ENCODE assay signal across 26 cellular contexts in genomic region chr4:120561648-120562047, GRCh38.
"Had no signal": no experiment of that assay in that cellular context is flagged by ENCODE, and none has a peak within 500 bp of the region (broad histone marks: within the 10 kb centered on the region; RNA-seq: fewer than 3 reads in every experiment).

No MANE protein-coding gene starts in this region.

- H3K36me3 ChIP-seq: breast epithelium had no signal

- H3K4me2 ChIP-seq: KMS-11 had no signal

- H3K27me3 ChIP-seq: breast epithelium had no signal

- H3K27ac Mint-ChIP-seq: activated CD4-positive, alpha-beta memory T cell treated with anti-CD3 and anti-CD28 coated beads, Interleukin-2, amount 10 ng/mL, durations not matched to agents 7 days and 5 days; activated CD4-positive, alpha-beta T cell treated with anti-CD3 and anti-CD28 coated beads, Interleukin-2, amount 10 ng/mL, durations not matched to agents 7 days and 5 days; activated naive CD4-positive, alpha-beta T cell treated with anti-CD3 and anti-CD28 coated beads, Interleukin-2, amount 10 ng/mL, durations not matched to agents 7 days and 5 days; activated naive CD8-positive, alpha-beta T cell treated with anti-CD3 and anti-CD28 coated beads for 36 hours; activated T-helper 17 cell treated with anti-CD3 and anti-CD28 coated beads, Interleukin-2, amount 50 U/mL, for 72 hours; T-cell had no signal

- H3K4me1 ChIP-seq: breast epithelium had no signal

- H3K27me3 Mint-ChIP-seq: activated CD4-positive, alpha-beta memory T cell treated with anti-CD3 and anti-CD28 coated beads, Interleukin-2, amount 10 ng/mL, durations not matched to agents 7 days and 5 days; activated CD4-positive, alpha-beta T cell treated with anti-CD3 and anti-CD28 coated beads, Interleukin-2, amount 10 ng/mL, durations not matched to agents 7 days and 5 days; activated naive CD4-positive, alpha-beta T cell treated with anti-CD3 and anti-CD28 coated beads, Interleukin-2, amount 10 ng/mL, durations not matched to agents 7 days and 5 days; activated T-helper 17 cell treated with anti-CD3 and anti-CD28 coated beads, Interleukin-2, amount 50 U/mL, for 72 hours had no signal

- H3K4me3 ChIP-seq: breast epithelium, SK-N-MC had no signal

- H3K4me3 Mint-ChIP-seq: activated CD4-positive, alpha-beta memory T cell treated with anti-CD3 and anti-CD28 coated beads, Interleukin-2, amount 10 ng/mL, durations not matched to agents 7 days and 5 days; activated CD4-positive, alpha-beta T cell treated with anti-CD3 and anti-CD28 coated beads, Interleukin-2, amount 10 ng/mL, durations not matched to agents 7 days and 5 days; activated naive CD4-positive, alpha-beta T cell treated with anti-CD3 and anti-CD28 coated beads, Interleukin-2, amount 10 ng/mL, durations not matched to agents 7 days and 5 days; activated naive CD8-positive, alpha-beta T cell treated with anti-CD3 and anti-CD28 coated beads for 36 hours; activated T-helper 17 cell treated with anti-CD3 and anti-CD28 coated beads, Interleukin-2, amount 50 U/mL, for 72 hours; T-cell had no signal

- H3K9ac ChIP-seq: KMS-11 had no signal

- ATAC-seq: activated T-helper 17 cell treated with anti-CD3 and anti-CD28 coated beads, Interleukin-2, amount 50 U/mL, for 72 hours; T-cell had no signal

- H3K4me1 Mint-ChIP-seq: activated CD4-positive, alpha-beta memory T cell treated with anti-CD3 and anti-CD28 coated beads, Interleukin-2, amount 10 ng/mL, durations not matched to agents 7 days and 5 days; activated CD4-positive, alpha-beta T cell treated with anti-CD3 and anti-CD28 coated beads, Interleukin-2, amount 10 ng/mL, durations not matched to agents 7 days and 5 days; activated naive CD4-positive, alpha-beta T cell treated with anti-CD3 and anti-CD28 coated beads, Interleukin-2, amount 10 ng/mL, durations not matched to agents 7 days and 5 days; activated naive CD8-positive, alpha-beta T cell treated with anti-CD3 and anti-CD28 coated beads for 36 hours; activated T-helper 17 cell treated with anti-CD3 and anti-CD28 coated beads, Interleukin-2, amount 50 U/mL, for 72 hours; T-cell had no signal

- H3K9me3 Mint-ChIP-seq: activated CD4-positive, alpha-beta memory T cell treated with anti-CD3 and anti-CD28 coated beads, Interleukin-2, amount 10 ng/mL, durations not matched to agents 7 days and 5 days; activated CD4-positive, alpha-beta T cell treated with anti-CD3 and anti-CD28 coated beads, Interleukin-2, amount 10 ng/mL, durations not matched to agents 7 days and 5 days; activated naive CD4-positive, alpha-beta T cell treated with anti-CD3 and anti-CD28 coated beads, Interleukin-2, amount 10 ng/mL, durations not matched to agents 7 days and 5 days had no signal

- DNase-seq: activated CD4-positive, alpha-beta memory T cell treated with anti-CD3 and anti-CD28 coated beads, Interleukin-2, amount 10 ng/mL, durations not matched to agents 7 days and 5 days; activated CD4-positive, alpha-beta T cell treated with anti-CD3 and anti-CD28 coated beads, Interleukin-2, amount 10 ng/mL, durations not matched to agents 7 days and 5 days; activated CD4-positive, CD25-positive, alpha-beta regulatory T cell; activated gamma-delta T cell treated with Interleukin-2 at 50 U/mL for 16 hours; activated naive CD4-positive, alpha-beta T cell treated with anti-CD3 and anti-CD28 coated beads, Interleukin-2, amount 10 ng/mL, durations not matched to agents 7 days and 5 days; activated naive CD8-positive, alpha-beta T cell treated with anti-CD3 and anti-CD28 coated beads for 36 hours; activated T-cell treated with anti-CD3 and anti-CD28 coated beads for 4 hours; activated T-cell treated with anti-CD3 and anti-CD28 coated beads, Interleukin-2, amount 50 U/mL, for 48 hours; aorta; caudate nucleus; MV-4-11; NCI-H1092 treated with DMSO at 0.1 percent for 48 hours; NCI-H1436; NCI-H1694 treated with DMSO at 0.1 percent for 48 hours; NCI-H2029 treated with DMSO at 0.1 percent for 48 hours; NCI-H345; NCI-H510A; NCI-H526 treated with DMSO at 0.1 percent for 48 hours; NCI-H82; T-cell; T-helper 2 cell; T1000 had no signal

- H3K36me3 Mint-ChIP-seq: activated naive CD4-positive, alpha-beta T cell treated with anti-CD3 and anti-CD28 coated beads, Interleukin-2, amount 10 ng/mL, durations not matched to agents 7 days and 5 days; activated naive CD8-positive, alpha-beta T cell treated with anti-CD3 and anti-CD28 coated beads for 36 hours; T-cell had no signal

- H3K27ac ChIP-seq: breast epithelium, KMS-11, SK-N-MC had no signal
